In the genomic region with DNA sequence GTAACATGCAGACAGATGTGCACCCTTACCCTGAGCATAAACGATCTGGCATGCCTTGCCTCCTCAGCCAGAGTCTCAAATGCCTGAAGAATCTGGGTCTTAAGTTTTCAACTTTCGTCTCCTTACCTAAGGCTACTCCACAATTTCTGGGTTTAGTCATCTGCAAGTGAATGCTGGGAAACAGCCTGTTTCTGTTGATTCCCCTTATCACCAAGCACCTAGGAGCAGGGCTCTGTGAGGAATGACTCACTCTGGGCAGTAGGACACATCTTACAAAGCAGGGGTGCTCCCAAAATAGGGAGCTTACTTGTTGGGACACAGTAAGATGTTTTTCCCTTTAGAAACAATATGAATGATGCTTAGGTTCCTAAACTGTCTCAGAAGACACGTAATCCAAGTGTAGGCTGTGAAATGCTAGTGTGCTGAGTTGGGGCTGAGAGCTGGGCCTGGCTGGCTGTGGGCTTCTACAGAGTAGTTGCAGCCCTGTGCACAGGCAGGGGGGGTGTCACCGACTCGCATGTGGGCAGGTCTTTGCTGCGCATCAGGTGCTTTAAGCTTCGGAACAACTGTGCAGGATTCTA, we compare ENCODE assay signal across 10 cellular contexts. TPM values are rescaled to one million over a fixed set of nuclear protein-coding genes. Genes with fewer than 3 reads are reported as not detected.
DNase-seq lines count a peak whose midpoint lies in the region; ATAC-seq, FAIRE-seq and TF ChIP-seq lines count a peak whose summit lies in the region.
"Had no signal": no experiment of that assay in that cellular context is flagged by ENCODE, and none has a peak within 500 bp of the region (broad histone marks: within the 10 kb centered on the region; RNA-seq: fewer than 3 reads in every experiment).

No MANE protein-coding gene starts in this region.

- WGBS in IMR-90 (ENCODE audit: extremely low coverage in 2 of 2, insufficient read length in 1 of 2), 2 experiments, result 50% methylated on average over 1 of the region's 7 CpGs; no CpG with 5 or more reads in 1 of the 2 experiments
- WGBS in stomach, 5 donors, result 42 to 60% (median 51%) methylated on average over 7 of the region's 7 CpGs

- no peak overlapping the region for H2AK9ac ChIP-seq in IMR-90 (replicated peaks; ENCODE audit: low read depth, low read length, poor library complexity)

- peak overlapping the region; percentile 70 for H2BK5ac ChIP-seq in IMR-90 (ENCODE audit: low read depth, low read length, poor library complexity, severe bottlenecking)

- TF ChIP-seq CTCF in IMR-90 (conservative IDR thresholded peaks at IDR 0.05; ENCODE audit: low read depth, low read length) (no peak), astrocyte (IDR thresholded peaks at IDR 0.05; ENCODE audit: insufficient read depth, low read depth, low read length) (no peak), stomach (IDR thresholded peaks at IDR 0.05) (no peak)

- H3K23ac ChIP-seq in IMR-90 (ENCODE audit: low read depth, low read length), result peak overlapping the region; percentile 53; the same call in 1 of the 2 replicates

- no peak for ATAC-seq in IMR-90 (ENCODE audit: low read depth)
- peak; percentile 85 for ATAC-seq in left ventricle myocardium superior
- no peak for ATAC-seq in stimulated activated naive CD8-positive, alpha-beta T cell treated with anti-CD3 and anti-CD28 coated beads, Interleukin-15, amount 100 ng/mL, for 72 hours
- ATAC-seq: stimulated activated naive CD8-positive, alpha-beta T cell treated with anti-CD3 and anti-CD28 coated beads, Interleukin-15, Interleukin-2, amounts not matched to agents 100 U/mL and 50 U/mL, for 24 hours had no signal

- dilution Hi-C loops in IMR-90 (cut with HindIII; ENCODE audit: low sequenced_read_pairs, unreplicated experiment), result no loop called here

- H2AK5ac ChIP-seq in IMR-90 (ENCODE audit: low read depth, low read length), result peak overlapping the region; percentile 71; the same call in 1 of the 2 replicates

- FAIRE-seq in astrocyte (lab: Jason Lieb, UNC), result no peak

- H3K4me3 ChIP-seq in IMR-90 (ENCODE audit: insufficient read depth, low read depth, low read length), result no peak overlapping the region
- H3K4me3 ChIP-seq in astrocyte (ENCODE audit: insufficient read depth, low read depth, low read length), result no peak overlapping the region
- no peak overlapping the region for H3K4me3 ChIP-seq in stomach

- H4K91ac ChIP-seq in IMR-90 (ENCODE audit: insufficient read depth, low read depth, low read length), result no peak overlapping the region; the same call in 1 of the 2 replicates

- H4K20me1 ChIP-seq in IMR-90 (ENCODE audit: insufficient read depth, low read length) (peaks cover 26% of the 10 kb centered on the region), astrocyte (ENCODE audit: insufficient read depth, low read length) (peaks cover 45% of the 10 kb centered on the region)

- BruUV-seq in IMR-90 (replicated peaks; lab: Mats Ljungman, UMichigan), result no TSS peak

- TF ChIP-seq EP300 in stomach (IDR thresholded peaks at IDR 0.05), result no peak

- peaks cover 33% of the 10 kb centered on the region for H3K4me1 ChIP-seq in IMR-90 (ENCODE audit: control insufficient read depth, insufficient read depth, low read length)
- H3K4me1 ChIP-seq in astrocyte (ENCODE audit: insufficient read depth, low read length), result peaks cover 68% of the 10 kb centered on the region
- H3K4me1 ChIP-seq in stomach, result peaks cover 43 to 73% (median 46%) of the 10 kb centered on the region in 4 donors

- H3K27me3 Mint-ChIP-seq in astrocyte (ENCODE audit: low read depth, unreplicated experiment), result no peaks in the 10 kb centered on the region
- H3K27me3 Mint-ChIP-seq in stimulated activated naive CD8-positive, alpha-beta T cell treated with anti-CD3 and anti-CD28 coated beads, Interleukin-15, amount 100 ng/mL, for 72 hours, result no peaks in the 10 kb centered on the region
- H3K27me3 Mint-ChIP-seq: brain had no signal

- H2AFZ ChIP-seq in IMR-90 (replicated peaks; ENCODE audit: low read length, poor library complexity), result no peak overlapping the region
- no peak overlapping the region for H2AFZ ChIP-seq in astrocyte (ENCODE audit: low read depth, low read length)

- H3K79me1 ChIP-seq in IMR-90 (ENCODE audit: low read depth in 1 of 2, low read length in 2 of 2), result peaks cover 39 to 94% of the 10 kb centered on the region in 2 experiments

- H3K36me3 ChIP-seq in IMR-90 (ENCODE audit: control insufficient read depth, insufficient read depth, low read length), result peaks cover 4% of the 10 kb centered on the region
- no peaks in the 10 kb centered on the region for H3K36me3 ChIP-seq in astrocyte (ENCODE audit: insufficient read depth, low read length)
- H3K36me3 ChIP-seq in stomach, result peaks cover 0 to 8% (median 6%) of the 10 kb centered on the region in 4 donors

- no peaks in the 10 kb centered on the region for H3K9me3 ChIP-seq in IMR-90 (ENCODE audit: control insufficient read depth, insufficient read depth, low read length)
- H3K9me3 ChIP-seq in astrocyte (ENCODE audit: insufficient read depth, low read depth, low read length), result no peaks in the 10 kb centered on the region
- H3K9me3 ChIP-seq in stomach, result no peaks in the 10 kb centered on the region

- peak overlapping the region; percentile 72 for H2BK120ac ChIP-seq in IMR-90 (ENCODE audit: low read depth, low read length)

- no peak for TF ChIP-seq RAD21 in IMR-90 (IDR thresholded peaks at IDR 0.05; ENCODE audit: low read length)

- peak overlapping the region; percentile 10; the same call in 1 of the 2 replicates for H3K18ac ChIP-seq in IMR-90 (ENCODE audit: low read depth, low read length)

- H3K9me3 Mint-ChIP-seq in astrocyte (ENCODE audit: unreplicated experiment), result no peaks in the 10 kb centered on the region
- H3K9me3 Mint-ChIP-seq in stimulated activated naive CD8-positive, alpha-beta T cell treated with anti-CD3 and anti-CD28 coated beads, Interleukin-15, amount 100 ng/mL, for 72 hours, result no peaks in the 10 kb centered on the region
- H3K9me3 Mint-ChIP-seq: brain had no signal

- DNase-seq in IMR-90, result peak; percentile 80
- DNase-seq in astrocyte (ENCODE audit: low read depth), result peak; percentile 79
- DNase-seq in left ventricle myocardium superior, result no peak
- DNase-seq in stomach, result no peak
- DNase-seq in stimulated activated naive CD8-positive, alpha-beta T cell treated with anti-CD3 and anti-CD28 coated beads, Interleukin-15, amount 100 ng/mL, for 72 hours, result no peak
- no peak for DNase-seq in HT-29 (ENCODE audit: low spot score)
- no peak for DNase-seq in NCI-H146 (lab: John Stamatoyannopoulos, UW)
- DNase-seq: NCI-H510A; stimulated activated naive CD8-positive, alpha-beta T cell treated with anti-CD3 and anti-CD28 coated beads, Interleukin-15, Interleukin-2, amounts not matched to agents 100 U/mL and 50 U/mL, for 24 hours had no signal

- no peak overlapping the region for H3K4me3 Mint-ChIP-seq in astrocyte (ENCODE audit: unreplicated experiment)
- no peak overlapping the region for H3K4me3 Mint-ChIP-seq in stimulated activated naive CD8-positive, alpha-beta T cell treated with anti-CD3 and anti-CD28 coated beads, Interleukin-15, amount 100 ng/mL, for 72 hours
- H3K4me3 Mint-ChIP-seq: brain had no signal

- in situ Hi-C loops in IMR-90 (cut with MboI; ENCODE audit: low sequenced_read_pairs), result loop anchor here (10.0 kb wide), 1 partner anchor 132 kb away; no protein-coding TSS in a partner anchor

- H3K9ac ChIP-seq in IMR-90 (ENCODE audit: low read depth, low read length) (no peak overlapping the region), astrocyte (ENCODE audit: low read length) (peak overlapping the region; percentile 58)

- no peak overlapping the region for H3K4me2 ChIP-seq in IMR-90 (ENCODE audit: low read depth, low read length)
- H3K4me2 ChIP-seq in astrocyte (ENCODE audit: low read length), result peak overlapping the region; percentile 69

- peaks cover 59% of the 10 kb centered on the region for H3K79me2 ChIP-seq in astrocyte (ENCODE audit: insufficient read depth, low read length)

- peak overlapping the region; percentile 26; the same call in 1 of the 3 replicates for H2BK15ac ChIP-seq in IMR-90 (ENCODE audit: low read depth, low read length)

- intact Hi-C loops in IMR-90 (cut with micrococcal nuclease), result loop anchor here (2.0 to 5.0 kb wide), 2 partner anchors 58 to 199 kb away; a partner anchor contains a TSS
- intact Hi-C loops in left ventricle myocardium superior (cut with micrococcal nuclease), result no loop called here
- intact Hi-C loops in stomach (cut with DNase I; ENCODE audit: low total_unique reads), result no loop called here

- H3K4me1 Mint-ChIP-seq in astrocyte (ENCODE audit: low read depth, unreplicated experiment), result peaks cover 79% of the 10 kb centered on the region
- peaks cover 62% of the 10 kb centered on the region for H3K4me1 Mint-ChIP-seq in stimulated activated naive CD8-positive, alpha-beta T cell treated with anti-CD3 and anti-CD28 coated beads, Interleukin-15, amount 100 ng/mL, for 72 hours

- TF ChIP-seq POLR2A in IMR-90 (IDR thresholded peaks at IDR 0.05; ENCODE audit: low read depth, low read length) (no peak), stomach (IDR thresholded peaks at IDR 0.05) (no peak)

- peak overlapping the region in 1 of 2 experiments; percentile 73; a peak in 2 of 4 replicates for H4K8ac ChIP-seq in IMR-90 (ENCODE audit: low read depth in 2 of 2, low read length in 2 of 2)

- CTCF ChIA-PET in IMR-90 (lab: Yijun Ruan, JAX), result interaction anchor here (0.9 to 1.5 kb wide), 5 partner anchors 22 to 248 kb away, joined by 3 to 5 read pairs (median 4); no protein-coding TSS in a partner anchor

- H3K36me3 Mint-ChIP-seq in astrocyte (ENCODE audit: low read depth, unreplicated experiment), result peaks cover 8% of the 10 kb centered on the region
- H3K36me3 Mint-ChIP-seq: brain had no signal

- H3K27ac ChIP-seq in IMR-90 (ENCODE audit: insufficient read depth, low read length) (peak overlapping the region; percentile 17), astrocyte (ENCODE audit: low read depth, low read length) (peak overlapping the region; percentile 91), stomach (peak overlapping the region; percentile 17 to 76 (median 68))

- peaks cover 49% of the 10 kb centered on the region for H3K9me1 ChIP-seq in IMR-90 (ENCODE audit: insufficient read depth, low read length)

- peak overlapping the region; percentile 98 for H3K27ac Mint-ChIP-seq in astrocyte (ENCODE audit: unreplicated experiment)
- H3K27ac Mint-ChIP-seq in stimulated activated naive CD8-positive, alpha-beta T cell treated with anti-CD3 and anti-CD28 coated beads, Interleukin-15, amount 100 ng/mL, for 72 hours, result peak overlapping the region in 1 of 2 donors; percentile 28

- peak overlapping the region; percentile 47 for H3K14ac ChIP-seq in IMR-90 (replicated peaks; ENCODE audit: low read depth, low read length)

- no peak overlapping the region for H4K5ac ChIP-seq in IMR-90 (ENCODE audit: low read depth, low read length)

- peak overlapping the region; percentile 89 for H3K4ac ChIP-seq in IMR-90 (ENCODE audit: low read depth, low read length)

- no peaks in the 10 kb centered on the region for H3K27me3 ChIP-seq in IMR-90 (ENCODE audit: control insufficient read depth, insufficient read depth, low read length)
- H3K27me3 ChIP-seq in astrocyte (ENCODE audit: insufficient read depth, low read length), result no peaks in the 10 kb centered on the region
- no peaks in the 10 kb centered on the region for H3K27me3 ChIP-seq in stomach

- POLR2A ChIA-PET in IMR-90 (lab: Charles Lee; ENCODE audit: unreplicated experiment), result interaction anchor here (0.7 to 1.3 kb wide), 2 partner anchors 11 to 22 kb away, joined by 3 to 5 read pairs; no protein-coding TSS in a partner anchor

- peak overlapping the region; percentile 75 for H2BK20ac ChIP-seq in IMR-90 (ENCODE audit: low read depth, low read length)

- peak overlapping the region; percentile 54; the same call in 1 of the 2 replicates for H3K56ac ChIP-seq in IMR-90 (ENCODE audit: extremely low read depth, insufficient read depth, low read length)

RNA-seq across cellular contexts. Expression of a gene that starts 58.0 kb away (rescaled TPM):
- total RNA-seq in IMR-90 (2012; rRNA removed) (44.4 and 49.6 TPM in 2 replicates), astrocyte (230 and 239 TPM in 2 replicates), left ventricle myocardium superior (16.9 TPM), stomach (100 to 1,000 TPM in 2 of 5 donors, 10 to 100 TPM in 2, 1 to 10 TPM in 1; 9.3 to 184 (median 66.9) TPM)
- polyA plus RNA-seq in IMR-90 (2012; rRNA removed) (152 and 189 TPM in 2 replicates), stomach (100 to 1,000 TPM in 2 of 3 donors, 10 to 100 TPM in 1; 52.6 to 161 (median 150) TPM)
- polyA plus RNA-seq in IMR-90 (2012; cell fraction: cytosol; rRNA removed), result 160 and 237 TPM in 2 replicates
- polyA plus RNA-seq in IMR-90 (2012; cell fraction: nucleus; rRNA removed; ENCODE audit: low replicate concordance), result 88.2 and 89.8 TPM in 2 replicates
- total RNA-seq in HT-29 (2014; rRNA removed; shearing (Covaris generic)), result 45.9 and 54.2 TPM in 2 replicates

Comparison
In these comparisons a context has a peak if more than half of its experiments do, and no peak if none do; other contexts are left out.
1. DNase-seq: peak in IMR-90 (single experiment) and astrocyte (single experiment); none in left ventricle myocardium superior (single experiment), stomach (single experiment), stimulated activated naive CD8-positive, alpha-beta T cell treated with anti-CD3 and anti-CD28 coated beads, Interleukin-15, amount 100 ng/mL, for 72 hours (0 of 2), HT-29 (single experiment) and NCI-H146 (single experiment).
2. H3K27ac ChIP-seq: peak in every context shown above with its lines; median percentile 91 in astrocyte; 68 in stomach; 17 in IMR-90.